Comparison of ENCODE assay signal across 15 cellular contexts in the genomic region with DNA sequence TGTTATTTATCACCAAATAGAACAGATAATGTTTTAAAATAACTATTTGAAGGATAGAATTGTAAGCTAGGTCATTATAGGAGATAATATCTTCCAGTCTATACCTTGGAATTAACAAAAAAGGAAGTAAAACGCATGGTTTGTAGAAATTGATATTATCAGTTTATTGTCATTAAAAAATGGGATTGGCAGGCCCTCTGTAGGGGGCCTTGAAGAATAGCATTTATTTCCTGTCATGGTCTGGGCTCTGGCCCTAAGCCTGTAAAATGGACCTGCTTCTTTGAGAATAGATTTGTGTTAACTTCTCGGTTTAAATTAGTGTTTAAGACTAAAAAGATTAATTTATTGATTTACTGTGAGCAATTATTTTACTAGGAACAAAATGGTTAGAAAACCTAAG.
DNase-seq lines count a peak whose midpoint lies in the region; FAIRE-seq and TF ChIP-seq lines count a peak whose summit lies in the region.
"Had no signal": no experiment of that assay in that cellular context is flagged by ENCODE, and none has a peak within 500 bp of the region (broad histone marks: within the 10 kb centered on the region; RNA-seq: fewer than 3 reads in every experiment).

No MANE protein-coding gene starts in this region.

- H4K8ac ChIP-seq in H1 (ENCODE audit: extremely low read depth, insufficient read depth, low read length), result no peak overlapping the region

- intact Hi-C loops in prostate gland (cut with DNase I), result no loop called here

- H4K5ac ChIP-seq in H1 (ENCODE audit: insufficient read length, low read depth, low read length), result no peak overlapping the region

- no peak for TF ChIP-seq POLR2A in H1 (IDR thresholded peaks at IDR 0.05; ENCODE audit: control extremely low read depth in 1 of 2, low read depth in 2 of 2, low read length in 2 of 2)
- TF ChIP-seq POLR2A in prostate gland (IDR thresholded peaks at IDR 0.05), result no peak

- H3K9ac ChIP-seq in H1 (replicated peaks in 1 of 4; ENCODE audit: extremely low read depth in 1 of 4, low read depth in 3 of 4, low read length in 3 of 4), result no peak overlapping the region
- no peak overlapping the region for H3K9ac ChIP-seq in smooth muscle cell (ENCODE audit: low read depth)

- no peak overlapping the region for H3K18ac ChIP-seq in H1 (ENCODE audit: extremely low read depth, low read length)

- peak; percentile 29 to 34; a peak in 3 of 4 replicates for TF ChIP-seq RAD21 in H1 (IDR thresholded peaks at IDR 0.05 in 1 of 2, conservative IDR thresholded peaks at IDR 0.05 in 1 of 2; ENCODE audit: low read depth in 2 of 2, low read length in 2 of 2)

- TF ChIP-seq CTCF in 22Rv1 (IDR thresholded peaks at IDR 0.05), result peak; percentile 36; the same call in 1 of the 2 replicates
- TF ChIP-seq CTCF in GM10266 (IDR thresholded peaks at IDR 0.05; ENCODE audit: control insufficient read depth, insufficient read depth, low read depth, missing control alignments), result peak; percentile 13
- TF ChIP-seq CTCF in H1 (IDR thresholded peaks at IDR 0.05; ENCODE audit: control extremely low read depth in 1 of 3, insufficient read depth in 1 of 3, low read depth in 1 of 3, low read length in 3 of 3), result no peak
- TF ChIP-seq CTCF in smooth muscle cell (IDR thresholded peaks at IDR 0.05; ENCODE audit: borderline replicate concordance, insufficient read depth, poor library complexity, severe bottlenecking), result no peak
- no peak for TF ChIP-seq CTCF in prostate gland (IDR thresholded peaks at IDR 0.05)

- DNase-seq in GM10266 (ENCODE audit: extremely low spot score) (no peak), NCI-H69 (lab: John Stamatoyannopoulos, UW) (peak; percentile 69), H1 (ENCODE audit: low read depth in 1 of 2, low spot score in 2 of 2) (no peak), smooth muscle cell (lab: John Stamatoyannopoulos, UW; ENCODE audit: unreplicated experiment) (no peak), hippocampal formation (lab: John Stamatoyannopoulos, UW) (no peak), NCI-H446 treated with DMSO at 0.1 percent for 48 hours (lab: John Stamatoyannopoulos, UW) (no peak), prostate gland (ENCODE audit: low spot score) (no peak)
- DNase-seq: activated CD4-positive, alpha-beta T cell treated with anti-CD3 and anti-CD28 coated beads, Interleukin-2, amount 10 ng/mL, durations not matched to agents 7 days and 5 days; activated T-cell treated with anti-CD3 and anti-CD28 coated beads, Interleukin-2, amount 50 U/mL, for 72 hours; AML-193; amniotic stem cell; NCI-H1048; psoas muscle; stimulated activated CD4-positive, alpha-beta T cell treated with anti-CD3 and anti-CD28 coated beads, Interleukin-2, amount 100 ng/mL, for 24 hours had no signal

- H3K4me2 ChIP-seq in H1 (ENCODE audit: insufficient read depth in 1 of 2, low read depth in 2 of 2, low read length in 2 of 2) (no peak overlapping the region), smooth muscle cell (no peak overlapping the region)

- POLR2A ChIA-PET in H1 (lab: Charles Lee; ENCODE audit: partially characterized antibody), result no interaction called here

- H2AK5ac ChIP-seq in H1 (ENCODE audit: low read depth, low read length), result no peak overlapping the region

- CTCF ChIA-PET in H1 (lab: Charles Lee; ENCODE audit: partially characterized antibody), result no interaction called here

- H3K4ac ChIP-seq in H1 (replicated peaks; ENCODE audit: insufficient read length, low read depth, low read length), result no peak overlapping the region

- no peak overlapping the region for H3K27ac ChIP-seq in 22Rv1
- H3K27ac ChIP-seq in H1 (ENCODE audit: low read depth, low read length), result no peak overlapping the region
- no peak overlapping the region for H3K27ac ChIP-seq in smooth muscle cell (ENCODE audit: low read depth)
- no peak overlapping the region for H3K27ac ChIP-seq in prostate gland
- H3K27ac ChIP-seq: psoas muscle had no signal

- H3K9me3 ChIP-seq in H1 (ENCODE audit: insufficient read depth in 2 of 2, low read depth in 1 of 2, low read length in 1 of 2) (no peaks in the 10 kb centered on the region), smooth muscle cell (replicated peaks; ENCODE audit: low read depth) (no peaks in the 10 kb centered on the region), prostate gland (no peaks in the 10 kb centered on the region)
- H3K9me3 ChIP-seq: psoas muscle had no signal

- no peak overlapping the region for H4K91ac ChIP-seq in H1 (replicated peaks; ENCODE audit: insufficient read length, low read length)

- H3K23me2 ChIP-seq in H1 (ENCODE audit: low read depth, low read length), result no peaks in the 10 kb centered on the region

- H2BK20ac ChIP-seq in H1 (ENCODE audit: low read length), result no peak overlapping the region

- H3K36me3 ChIP-seq in H1 (ENCODE audit: control insufficient read depth in 2 of 4, insufficient read depth in 4 of 4, low read length in 3 of 4), result no peaks in the 10 kb centered on the region
- no peaks in the 10 kb centered on the region for H3K36me3 ChIP-seq in smooth muscle cell (ENCODE audit: low read depth)
- no peaks in the 10 kb centered on the region for H3K36me3 ChIP-seq in prostate gland

- no peak overlapping the region for H2BK120ac ChIP-seq in H1 (replicated peaks; ENCODE audit: low read depth, low read length)

- no peak for TF ChIP-seq EP300 in H1 (IDR thresholded peaks at IDR 0.05; ENCODE audit: borderline replicate concordance in 1 of 2, low read depth in 2 of 2, low read length in 2 of 2)

- H2AFZ ChIP-seq in H1 (ENCODE audit: low read length), result no peak overlapping the region
- H2AFZ ChIP-seq in smooth muscle cell (ENCODE audit: low read depth), result no peak overlapping the region

- no peak overlapping the region for H2BK15ac ChIP-seq in H1 (ENCODE audit: low read length)

- no peak overlapping the region for H2BK12ac ChIP-seq in H1 (ENCODE audit: low read depth, low read length)

- H3K79me2 ChIP-seq in H1 (ENCODE audit: control insufficient read depth in 1 of 2, insufficient read depth in 2 of 2, low read length in 2 of 2) (no peaks in the 10 kb centered on the region), smooth muscle cell (ENCODE audit: low read depth) (no peaks in the 10 kb centered on the region)

- H3K27me3 ChIP-seq in H1 (replicated peaks in 1 of 4; ENCODE audit: control insufficient read depth in 3 of 4, extremely low read depth in 1 of 4, insufficient read depth in 3 of 4, low read length in 3 of 4) (peaks cover 0 to 1% (median 0%) of the 10 kb centered on the region in 4 experiments; a peak in 1 of 7 replicates), smooth muscle cell (ENCODE audit: low read depth) (no peaks in the 10 kb centered on the region), prostate gland (replicated peaks; ENCODE audit: insufficient read depth) (no peaks in the 10 kb centered on the region)

- H3K4me3 ChIP-seq in H1 (ENCODE audit: extremely low read depth in 1 of 4, insufficient read depth in 2 of 4, low read depth in 3 of 4, low read length in 4 of 4) (no peak overlapping the region), smooth muscle cell (no peak overlapping the region), prostate gland (no peak overlapping the region)
- H3K4me3 ChIP-seq: psoas muscle had no signal

- H3K56ac ChIP-seq in H1 (replicated peaks; ENCODE audit: insufficient read length, low read depth, low read length), result no peak overlapping the region

- H3K14ac ChIP-seq in H1 (ENCODE audit: insufficient read length), result no peak overlapping the region

- peaks cover 0 to 5% (median 1%) of the 10 kb centered on the region in 4 experiments; a peak in 1 of 7 replicates for H3K4me1 ChIP-seq in H1 (replicated peaks in 1 of 4; ENCODE audit: control insufficient read depth in 3 of 4, insufficient read depth in 4 of 4, low read length in 3 of 4)
- no peaks in the 10 kb centered on the region for H3K4me1 ChIP-seq in smooth muscle cell (ENCODE audit: low read depth)
- no peaks in the 10 kb centered on the region for H3K4me1 ChIP-seq in prostate gland (replicated peaks)

- H3F3A ChIP-seq in smooth muscle cell (ENCODE audit: low read depth), result no peaks in the 10 kb centered on the region

- FAIRE-seq in H1 (lab: Jason Lieb, UNC), result no peak

- H3K23ac ChIP-seq in H1 (ENCODE audit: insufficient read length), result no peak overlapping the region

- no peaks in the 10 kb centered on the region for H3K79me1 ChIP-seq in H1 (ENCODE audit: low read depth, low read length)

- no peaks in the 10 kb centered on the region for H4K20me1 ChIP-seq in H1 (replicated peaks in 1 of 2; ENCODE audit: control insufficient read depth in 1 of 2, insufficient read depth in 2 of 2, low read length in 2 of 2)
- H4K20me1 ChIP-seq in smooth muscle cell (ENCODE audit: low read depth), result no peaks in the 10 kb centered on the region

- 61% methylated on average over 2 of the region's 2 CpGs; no CpG with 5 or more reads in 1 of the 2 experiments for WGBS in H1 (ENCODE audit: extremely low coverage in 1 of 2, insufficient coverage in 1 of 2, insufficient read length in 1 of 2, insufficient replicate concordance in 2 of 2, low coverage in 1 of 2, low lambda C conversion rate in 2 of 2, missing lambda C conversion rate in 1 of 2), 2 experiments
- 31% methylated on average over 2 of the region's 2 CpGs for WGBS in smooth muscle cell (ENCODE audit: low lambda C conversion rate)
- 54% methylated on average over 2 of the region's 2 CpGs for WGBS in prostate gland

- no peak overlapping the region for H2BK5ac ChIP-seq in H1 (ENCODE audit: low read depth, low read length)

TF ChIP-seq in H1, 55 proteins besides CTCF, POLR2A, EP300 and RAD21:
- TF ChIP-seq JUND (IDR thresholded peaks at IDR 0.05; ENCODE audit: low read length), result no peak
- TF ChIP-seq NANOG (IDR thresholded peaks at IDR 0.05; ENCODE audit: insufficient read depth, low read depth, low read length, poor library complexity, severe bottlenecking), result no peak
- no peak for TF ChIP-seq SP2 (IDR thresholded peaks at IDR 0.05; ENCODE audit: low read length)
- TF ChIP-seq, protein P1, sequence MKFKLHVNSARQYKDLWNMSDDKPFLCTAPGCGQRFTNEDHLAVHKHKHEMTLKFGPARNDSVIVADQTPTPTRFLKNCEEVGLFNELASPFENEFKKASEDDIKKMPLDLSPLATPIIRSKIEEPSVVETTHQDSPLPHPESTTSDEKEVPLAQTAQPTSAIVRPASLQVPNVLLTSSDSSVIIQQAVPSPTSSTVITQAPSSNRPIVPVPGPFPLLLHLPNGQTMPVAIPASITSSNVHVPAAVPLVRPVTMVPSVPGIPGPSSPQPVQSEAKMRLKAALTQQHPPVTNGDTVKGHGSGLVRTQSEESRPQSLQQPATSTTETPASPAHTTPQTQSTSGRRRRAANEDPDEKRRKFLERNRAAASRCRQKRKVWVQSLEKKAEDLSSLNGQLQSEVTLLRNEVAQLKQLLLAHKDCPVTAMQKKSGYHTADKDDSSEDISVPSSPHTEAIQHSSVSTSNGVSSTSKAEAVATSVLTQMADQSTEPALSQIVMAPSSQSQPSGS (IDR thresholded peaks at IDR 0.05; ENCODE audit: low read length), result no peak

Comparison
In these comparisons a context has a peak if more than half of its experiments do, and no peak if none do; other contexts are left out.
1. CTCF ChIP-seq: peak in 22Rv1 (single experiment) and GM10266 (single experiment); none in H1 (0 of 3), smooth muscle cell (single experiment) and prostate gland (0 of 4).